15 cellular contexts compared by ENCODE assay signal in genomic region chr19:31071157-31071855, GRCh38.
"Had no signal": no experiment of that assay in that cellular context is flagged by ENCODE, and none has a peak within 500 bp of the region (broad histone marks: within the 10 kb centered on the region; RNA-seq: fewer than 3 reads in every experiment).

No MANE protein-coding gene starts in this region.

- H3K9me3 ChIP-seq: esophagus squamous epithelium, right atrium auricular region had no signal

- ATAC-seq: activated naive CD4-positive, alpha-beta T cell treated with anti-CD3 and anti-CD28 coated beads, Interleukin-2, amount 50 U/mL, for 72 hours; activated T-cell treated with anti-CD3 and anti-CD28 coated beads, Interleukin-2, amount 50 U/mL, for 72 hours; naive thymus-derived CD8-positive, alpha-beta T cell; stimulated activated naive CD8-positive, alpha-beta T cell treated with anti-CD3 and anti-CD28 coated beads, Interleukin-15, Interleukin-2, amounts not matched to agents 100 U/mL and 50 U/mL, for 24 hours had no signal

- H3K4me1 ChIP-seq: esophagus squamous epithelium, right atrium auricular region had no signal

- DNase-seq: activated CD4-positive, alpha-beta T cell treated with anti-CD3 and anti-CD28 coated beads, Interleukin-2, amount 10 ng/mL, durations not matched to agents 7 days and 5 days; activated CD8-positive, alpha-beta memory T cell treated with anti-CD3 and anti-CD28 coated beads, Interleukin-2, amount 50 U/mL, for 48 hours; activated gamma-delta T cell; activated T-cell treated with anti-CD3 and anti-CD28 coated beads, Interleukin-2, amount 50 U/mL, for 72 hours; esophagus squamous epithelium; foreskin fibroblast; glutamatergic neuron; naive thymus-derived CD8-positive, alpha-beta T cell; small intestine; stimulated activated naive CD8-positive, alpha-beta T cell treated with anti-CD3 and anti-CD28 coated beads, Interleukin-15, Interleukin-2, amounts not matched to agents 100 U/mL and 50 U/mL, for 24 hours had no signal

- H3K36me3 ChIP-seq: cardiac muscle cell, esophagus squamous epithelium, right atrium auricular region had no signal

- H3K27ac ChIP-seq: cardiac muscle cell, coronary artery, esophagus squamous epithelium, right atrium auricular region had no signal

- H3K27me3 ChIP-seq: right atrium auricular region had no signal

- H3K4me3 ChIP-seq: cardiac muscle cell, coronary artery, esophagus squamous epithelium, lung, right atrium auricular region had no signal
